In genomic region chr14:69625299-69626131, GRCh38 we compare ENCODE assay signal across 8 cellular contexts. TPM values are rescaled to one million over a fixed set of nuclear protein-coding genes. Genes with fewer than 3 reads are reported as not detected.
DNase-seq lines count a peak whose midpoint lies in the region; ATAC-seq and TF ChIP-seq lines count a peak whose summit lies in the region.

No MANE protein-coding gene starts in this region.

- no peak overlapping the region for H3K9ac ChIP-seq in SK-N-SH

- ATAC-seq in SK-N-SH treated with all-trans-retinoic acid at 6 μM for 48 hours (peak; percentile 41; the same call in 2 of the 3 replicates), HG03469 (IDR thresholded peaks at IDR 0.05; ENCODE audit: unreplicated experiment) (peak; percentile 53)

- H3K4me3 ChIP-seq in SK-N-SH (ENCODE audit: low read depth in 2 of 2, low read length in 1 of 2) (no peak overlapping the region), transverse colon (no peak overlapping the region)

- 81% methylated on average over 11 of the region's 11 CpGs for WGBS in SK-N-SH (ENCODE audit: low lambda C conversion rate)
- WGBS in transverse colon (ENCODE audit: low coverage in 1 of 2), 2 donors = 40 to 51% methylated on average over 2 to 11 of the region's 11 CpGs

- no peaks in the 10 kb centered on the region for H3K9me3 ChIP-seq in SK-N-SH
- no peaks in the 10 kb centered on the region for H3K9me3 ChIP-seq in transverse colon

- TF ChIP-seq POLR2A in transverse colon (IDR thresholded peaks at IDR 0.05) = no peak

- TF ChIP-seq RAD21 in SK-N-SH (IDR thresholded peaks at IDR 0.05; ENCODE audit: low read length) = no peak

- DNase-seq in SK-N-SH = no peak
- DNase-seq in activated CD4-positive, alpha-beta T cell treated with anti-CD3 and anti-CD28 coated beads, Interleukin-2, amount 50 U/mL, for 1 hour = peak; percentile 61
- peak; percentile 61 for DNase-seq in effector CD4-positive, alpha-beta T cell
- DNase-seq in nucleus accumbens (lab: John Stamatoyannopoulos, UW) = peak in 30 of 56 donors; percentile 3 to 56 (median 24)
- DNase-seq in transverse colon = peak; percentile 70
- DNase-seq in H4 (ENCODE audit: low spot score) = no peak

- intact Hi-C loops in transverse colon (cut with DNase I; ENCODE audit: low total_unique reads) = no loop called here

- no peak overlapping the region for H2AFZ ChIP-seq in SK-N-SH (ENCODE audit: low read depth)

- peaks cover 13% of the 10 kb centered on the region; the same call in 1 of the 2 replicates for H4K20me1 ChIP-seq in SK-N-SH (ENCODE audit: insufficient read depth)

- H3K4me1 ChIP-seq in SK-N-SH (ENCODE audit: control insufficient read depth in 1 of 2, insufficient read depth in 2 of 2, low read depth in 1 of 2, low read length in 1 of 2) (peaks cover 5 to 20% of the 10 kb centered on the region in 2 experiments; a peak in 1 of 4 replicates), transverse colon (peaks cover 6 to 80% (median 34%) of the 10 kb centered on the region in 4 donors)

- POLR2A ChIA-PET in SK-N-SH (lab: Yijun Ruan, JAX) = no interaction called here

- H3K27me3 ChIP-seq in SK-N-SH (ENCODE audit: insufficient read depth) = no peaks in the 10 kb centered on the region
- H3K27me3 ChIP-seq in transverse colon = no peaks in the 10 kb centered on the region

- H3K4me2 ChIP-seq in SK-N-SH = no peak overlapping the region

- H3K79me2 ChIP-seq in SK-N-SH (ENCODE audit: insufficient read depth) = peaks cover 44% of the 10 kb centered on the region

- H3K27ac ChIP-seq in SK-N-SH (ENCODE audit: low read depth in 2 of 2, low read length in 1 of 2) (no peak overlapping the region), transverse colon (peak overlapping the region; percentile 18 to 62 (median 41))

- in situ Hi-C loops in transverse colon (cut with MboI; ENCODE audit: low pct_ligation_motif_present in 1 of 4, low pct_unique_long_range_greater_than_20kb in 1 of 4, low sequenced_read_pairs in 3 of 4) = no loop called here

- H3F3A ChIP-seq in SK-N-SH (replicated peaks; ENCODE audit: insufficient read depth) = no peaks in the 10 kb centered on the region

- CTCF ChIA-PET in SK-N-SH (lab: Yijun Ruan, JAX) = interaction anchor here (2.3 kb wide), 1 partner anchor 102 kb away, joined by 7 read pairs; no protein-coding TSS in a partner anchor

- no peaks in the 10 kb centered on the region for H3K9me2 ChIP-seq in SK-N-SH

- H3K36me3 ChIP-seq in SK-N-SH (replicated peaks in 1 of 2; ENCODE audit: control insufficient read depth in 1 of 2, insufficient read depth in 2 of 2, low read length in 1 of 2) = no peaks in the 10 kb centered on the region
- no peaks in the 10 kb centered on the region for H3K36me3 ChIP-seq in transverse colon

- no peak for TF ChIP-seq CTCF in SK-N-SH (IDR thresholded peaks at IDR 0.05)
- no peak for TF ChIP-seq CTCF in transverse colon (IDR thresholded peaks at IDR 0.05)

- TF ChIP-seq EP300 in SK-N-SH (IDR thresholded peaks at IDR 0.05; ENCODE audit: borderline replicate concordance in 1 of 2, low read depth in 1 of 2, low read length in 1 of 2) (no peak), transverse colon (IDR thresholded peaks at IDR 0.05; ENCODE audit: low read depth) (no peak)

TF ChIP-seq in SK-N-SH treated with all-trans-retinoic acid at 6 μM for 48 hours, 23 proteins besides CTCF, POLR2A, EP300 and RAD21 (continues in another document):
- TF ChIP-seq GLIS3 (CRISPR knock-in tag; IDR thresholded peaks at IDR 0.05) = no peak
- no peak for TF ChIP-seq ISL1 (CRISPR knock-in tag; IDR thresholded peaks at IDR 0.05)
- TF ChIP-seq ZFP3 (CRISPR knock-in tag; IDR thresholded peaks at IDR 0.05) = no peak
- TF ChIP-seq ZFP30 (CRISPR knock-in tag; IDR thresholded peaks at IDR 0.05) = no peak
- TF ChIP-seq ARNTL (CRISPR knock-in tag; IDR thresholded peaks at IDR 0.05; ENCODE audit: borderline replicate concordance, low read depth) = no peak
- TF ChIP-seq TSHZ2 (CRISPR knock-in tag; IDR thresholded peaks at IDR 0.05) = no peak

TF ChIP-seq in SK-N-SH, 30 proteins besides CTCF, POLR2A, EP300 and RAD21:
- TF ChIP-seq USF1 (IDR thresholded peaks at IDR 0.05; ENCODE audit: borderline replicate concordance, low read depth) (no peak), MXI1 (IDR thresholded peaks at IDR 0.05; ENCODE audit: low read depth, low read length) (no peak), SIN3A (IDR thresholded peaks at IDR 0.05; ENCODE audit: borderline replicate concordance, low read depth, low read length) (no peak), ELF1 (IDR thresholded peaks at IDR 0.05) (no peak), RFX5 (IDR thresholded peaks at IDR 0.05; ENCODE audit: low read length) (no peak), FOXM1 (IDR thresholded peaks at IDR 0.05; ENCODE audit: low read depth) (no peak), SMC3 (IDR thresholded peaks at IDR 0.05; ENCODE audit: low read depth, low read length) (no peak), POLR2AphosphoS5 (IDR thresholded peaks at IDR 0.05; ENCODE audit: low read depth, low read length) (no peak), IRF3 (IDR thresholded peaks at IDR 0.05; ENCODE audit: low read depth, low read length) (no peak), GATA2 (CRISPR knock-in tag; IDR thresholded peaks at IDR 0.05) (no peak), RXRA (IDR thresholded peaks at IDR 0.05; ENCODE audit: borderline replicate concordance, low read depth) (no peak), ZBTB33 (IDR thresholded peaks at IDR 0.05; ENCODE audit: borderline replicate concordance, low read depth) (no peak), EZH2phosphoT487 (IDR thresholded peaks at IDR 0.05; ENCODE audit: borderline replicate concordance, low read depth) (no peak), TAF1 (IDR thresholded peaks at IDR 0.05; ENCODE audit: borderline replicate concordance, low read depth, low read length) (no peak), MEF2A (IDR thresholded peaks at IDR 0.05; ENCODE audit: borderline replicate concordance, low read depth) (no peak), TCF12 (IDR thresholded peaks at IDR 0.05) (no peak), TEAD4 (IDR thresholded peaks at IDR 0.05; ENCODE audit: borderline replicate concordance, insufficient read depth) (no peak), NFIC (IDR thresholded peaks at IDR 0.05; ENCODE audit: borderline replicate concordance) (no peak), NRF1 (IDR thresholded peaks at IDR 0.05; ENCODE audit: low read depth, low read length) (no peak), GABPA (IDR thresholded peaks at IDR 0.05; ENCODE audit: low read depth) (no peak)

RNA-seq across cellular contexts. Expression of gene SUSD6, which starts 14.1 kb away (rescaled TPM):
- polyA plus RNA-seq in SK-N-SH (2012; rRNA removed) = 8.5 and 9.5 TPM in 2 replicates
- polyA plus RNA-seq in SK-N-SH (2012; cell fraction: cytosol; rRNA removed) = 5.2 and 7.2 TPM in 2 replicates
- 16.8 and 20.7 TPM in 2 replicates for polyA plus RNA-seq in SK-N-SH (2012; cell fraction: nucleus; rRNA removed)
- 100 to 1,000 TPM in 2 of 4 donors, 10 to 100 TPM in 2; 29.1 to 159 (median 95.0) TPM for total RNA-seq in transverse colon
- 2.7 and 3.4 TPM in 2 replicates for total RNA-seq in H4 (2014; rRNA removed; shearing (Covaris generic))

RNA-seq across cellular contexts. Expression of gene CCDC177, which starts 50.8 kb away (rescaled TPM):
- polyA plus RNA-seq in SK-N-SH (2012; rRNA removed) = not detected in 2 replicates
- not detected in 2 replicates for polyA plus RNA-seq in SK-N-SH (2012; cell fraction: cytosol; rRNA removed)
- polyA plus RNA-seq in SK-N-SH (2012; cell fraction: nucleus; rRNA removed) = not detected in 2 replicates
- not detected for total RNA-seq in transverse colon
- total RNA-seq in H4 (2014; rRNA removed; shearing (Covaris generic)) = not detected in 2 replicates

Comparison
In these comparisons a context has a peak if more than half of its experiments do, and no peak if none do; other contexts are left out.
1. DNase-seq: peak in activated CD4-positive, alpha-beta T cell treated with anti-CD3 and anti-CD28 coated beads, Interleukin-2, amount 50 U/mL, for 1 hour (single experiment), effector CD4-positive, alpha-beta T cell (single experiment), nucleus accumbens (30 of 56) and transverse colon (single experiment); none in SK-N-SH (single experiment) and H4 (single experiment).
2. H3K27ac ChIP-seq: peak in transverse colon (4 of 4); none in SK-N-SH (0 of 2).